Comparison of ENCODE assay signal across 23 cellular contexts in the genomic region with DNA sequence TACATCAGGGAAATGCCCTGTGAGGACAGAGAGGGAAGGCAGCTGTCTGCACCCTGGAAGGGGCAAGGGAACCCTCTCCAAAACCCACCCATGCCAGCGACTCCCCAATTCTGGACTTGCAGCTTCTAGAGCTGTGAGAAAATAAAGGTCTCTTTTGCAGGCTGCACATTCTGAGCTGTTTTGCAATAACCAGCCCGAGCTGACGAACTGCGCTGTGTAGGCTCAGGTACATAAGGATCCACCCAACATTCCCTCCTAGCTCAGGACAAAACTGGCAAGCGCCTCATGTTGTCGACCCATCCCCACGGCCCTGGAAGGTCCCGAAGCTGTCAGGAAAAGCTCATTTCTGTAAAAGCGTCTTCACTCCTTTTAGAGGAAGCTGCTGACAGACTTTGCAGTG.
"Had no signal": no experiment of that assay in that cellular context is flagged by ENCODE, and none has a peak within 500 bp of the region (broad histone marks: within the 10 kb centered on the region; RNA-seq: fewer than 3 reads in every experiment).

No MANE protein-coding gene starts in this region.

- H3K27me3 ChIP-seq: thyroid gland, uterus had no signal

- H3K4me3 Mint-ChIP-seq: naive thymus-derived CD8-positive, alpha-beta T cell; nephron progenitor cell; stimulated activated effector memory CD8-positive, alpha-beta T cell treated with anti-CD3 and anti-CD28 coated beads, Interleukin-12 subunit alpha, Interleukin-12 subunit beta, amount 100 ng/mL, for 72 hours; type B pancreatic cell had no signal

- H3K79me2 ChIP-seq: parathyroid adenoma had no signal

- H3K9me3 Mint-ChIP-seq: nephron progenitor cell, type B pancreatic cell had no signal

- H3K27ac ChIP-seq: dorsolateral prefrontal cortex, gastrocnemius medialis, left lung, neutrophil, parathyroid adenoma, sigmoid colon, stomach, thyroid gland, uterus had no signal

- H3K4me1 Mint-ChIP-seq: nephron progenitor cell; stimulated activated effector memory CD8-positive, alpha-beta T cell treated with anti-CD3 and anti-CD28 coated beads, Interleukin-12 subunit alpha, Interleukin-12 subunit beta, amount 100 ng/mL, for 72 hours had no signal

- ATAC-seq: gastrocnemius medialis; left lung; naive thymus-derived CD8-positive, alpha-beta T cell; stimulated activated effector memory CD8-positive, alpha-beta T cell treated with anti-CD3 and anti-CD28 coated beads, Interleukin-12 subunit alpha, Interleukin-12 subunit beta, amount 100 ng/mL, for 72 hours had no signal

- H3K9ac ChIP-seq: parathyroid adenoma had no signal

- H3K4me3 ChIP-seq: dorsolateral prefrontal cortex, gastrocnemius medialis, left lung, sigmoid colon, stomach, thyroid gland, uterus had no signal

- H3K36me3 ChIP-seq: gastrocnemius medialis, left lung, neutrophil, sigmoid colon, stomach, thyroid gland, uterus had no signal

- H2AFZ ChIP-seq: parathyroid adenoma had no signal

- H3K36me3 Mint-ChIP-seq: naive thymus-derived CD8-positive, alpha-beta T cell; stimulated activated effector memory CD8-positive, alpha-beta T cell treated with anti-CD3 and anti-CD28 coated beads, Interleukin-12 subunit alpha, Interleukin-12 subunit beta, amount 100 ng/mL, for 72 hours; type B pancreatic cell had no signal

- H3K4me1 ChIP-seq: gastrocnemius medialis, left lung, parathyroid adenoma, sigmoid colon, stomach, thyroid gland, uterus had no signal

- H3K9me3 ChIP-seq: gastrocnemius medialis, left lung, neutrophil, thyroid gland, uterus had no signal

- DNase-seq: dorsolateral prefrontal cortex; effector CD4-positive, alpha-beta T cell; foreskin fibroblast; gastrocnemius medialis; head of caudate nucleus; kidney; left lung; mesenchymal stem cell; midbrain; naive thymus-derived CD8-positive, alpha-beta T cell; nephron progenitor cell; sigmoid colon; stimulated activated CD4-positive, alpha-beta T cell treated with anti-CD3 and anti-CD28 coated beads, Interleukin-2, amount 100 ng/mL, for 24 hours; stimulated activated CD4-positive, alpha-beta T cell treated with anti-CD3 and anti-CD28 coated beads, Interleukin-4, amount 100 ng/mL, for 24 hours; stimulated activated naive CD4-positive, alpha-beta T cell treated with Interleukin-2 at 50 U/mL for 16 hours; stomach; thyroid gland; uterus had no signal

- H3K27ac Mint-ChIP-seq: naive thymus-derived CD8-positive, alpha-beta T cell; nephron progenitor cell; progenitor cell of endocrine pancreas; stimulated activated effector memory CD8-positive, alpha-beta T cell treated with anti-CD3 and anti-CD28 coated beads, Interleukin-12 subunit alpha, Interleukin-12 subunit beta, amount 100 ng/mL, for 72 hours; type B pancreatic cell had no signal
